In genomic region chr20:35699127-35699913, GRCh38 we compare ENCODE assay signal across 8 cellular contexts. TPM values are rescaled to one million over a fixed set of nuclear protein-coding genes. Genes with fewer than 3 reads are reported as not detected.
DNase-seq lines count a peak whose midpoint lies in the region; ATAC-seq, FAIRE-seq and TF ChIP-seq lines count a peak whose summit lies in the region.

Gene NFS1 (minus strand): TSS chr20:35699352. CDS start chr20:35699288, 64 bp downstream.
Gene ROMO1 (plus strand): TSS chr20:35699405. CDS start chr20:35699633, 228 bp downstream.

- H3K36me3 Mint-ChIP-seq in activated naive CD8-positive, alpha-beta T cell treated with anti-CD3 and anti-CD28 coated beads, Interleukin-2, amount 10 ng/mL, durations not matched to agents 7 days and 5 days = peaks cover 20% of the 10 kb centered on the region

- DNase-seq in GM04504 (ENCODE audit: low read depth) (peak; percentile 53), HFF-Myc (ENCODE audit: extremely low read depth, low read depth) (peak; percentile 32), NB4 (ENCODE audit: low read depth) (peak; percentile 95), Right ventricle myocardium inferior (ENCODE audit: missing footprints) (peak; percentile 95), pancreas (peak; percentile 74 to 93 (median 80)), thyroid gland (peak; percentile 84 to 86)
- peak; percentile 88 for DNase-seq in activated naive CD8-positive, alpha-beta T cell treated with anti-CD3 and anti-CD28 coated beads, Interleukin-2, amount 10 ng/mL, durations not matched to agents 7 days and 5 days

- H3K4me3 ChIP-seq in HFF-Myc (replicated peaks; ENCODE audit: low read depth, low read length) (peak within 1 kb of the TSS; percentile 71), NB4 (ENCODE audit: low read depth, low read length) (peak within 1 kb of the TSS; percentile 96), SU-DHL-6 (ENCODE audit: insufficient read depth, low read length, poor library complexity, severe bottlenecking) (peak within 1 kb of the TSS; percentile 92), pancreas (peak within 1 kb of the TSS; percentile 69 to 93 (median 90)), thyroid gland (replicated peaks in 1 of 3) (peak within 1 kb of the TSS; percentile 66 to 88 (median 68))

- peak; percentile 91 for ATAC-seq in activated naive CD8-positive, alpha-beta T cell treated with anti-CD3 and anti-CD28 coated beads, Interleukin-2, amount 10 ng/mL, durations not matched to agents 7 days and 5 days (ENCODE audit: low read depth)
- ATAC-seq in Right ventricle myocardium inferior (peak; percentile 95), pancreas (peak; percentile 90 to 97 (median 94))

- H3K27me3 Mint-ChIP-seq in activated naive CD8-positive, alpha-beta T cell treated with anti-CD3 and anti-CD28 coated beads, Interleukin-2, amount 10 ng/mL, durations not matched to agents 7 days and 5 days = no peaks in the 10 kb centered on the region

- H3K27ac Mint-ChIP-seq in activated naive CD8-positive, alpha-beta T cell treated with anti-CD3 and anti-CD28 coated beads, Interleukin-2, amount 10 ng/mL, durations not matched to agents 7 days and 5 days = peak within 1 kb of the TSS; percentile 92

- POLR2A ChIA-PET in activated naive CD8-positive, alpha-beta T cell treated with anti-CD3 and anti-CD28 coated beads, Interleukin-2, amount 10 ng/mL, durations not matched to agents 7 days and 5 days (lab: Charles Lee) = interaction anchor here (0.6 to 2.9 kb wide), 14 partner anchors 12 to 256 kb away, joined by 3 to 21 read pairs (median 5); partner anchors contain the start of genes CPNE1, RBM12, RBM39 and SCAND1

- H3K4me2 ChIP-seq in SU-DHL-6 (ENCODE audit: low read depth, low read length, poor library complexity, severe bottlenecking) = peak within 1 kb of the TSS; percentile 67

- H3K27me3 ChIP-seq in SU-DHL-6 (ENCODE audit: low read length) = no peaks in the 10 kb centered on the region
- H3K27me3 ChIP-seq in pancreas = no peaks in the 10 kb centered on the region
- H3K27me3 ChIP-seq in thyroid gland = no peaks in the 10 kb centered on the region

- no peaks in the 10 kb centered on the region for H3K9me2 ChIP-seq in SU-DHL-6 (replicated peaks; ENCODE audit: insufficient read depth, low read length)

- H3K4me1 ChIP-seq in pancreas (peaks cover 0 to 15% (median 6%) of the 10 kb centered on the region in 3 donors), thyroid gland (peaks cover 4 to 19% of the 10 kb centered on the region in 2 donors)

- H2AFZ ChIP-seq in SU-DHL-6 (ENCODE audit: low read depth, low read length, severe bottlenecking) = peak within 1 kb of the TSS; percentile 93

- 0% methylated on average over 66 to 80 of the region's 80 CpGs for WGBS in pancreas, 2 donors
- WGBS in thyroid gland, 2 donors = 0% methylated on average over 36 to 44 of the region's 80 CpGs

- H3K9me3 Mint-ChIP-seq in activated naive CD8-positive, alpha-beta T cell treated with anti-CD3 and anti-CD28 coated beads, Interleukin-2, amount 10 ng/mL, durations not matched to agents 7 days and 5 days = no peaks in the 10 kb centered on the region

- TF ChIP-seq POLR2A in NB4 (IDR thresholded peaks at IDR 0.05; ENCODE audit: extremely low read depth, insufficient read length) (peak; percentile 81), thyroid gland (IDR thresholded peaks at IDR 0.05) (peak in 1 of 2 donors; percentile 67)

- no peak for FAIRE-seq in pancreas (lab: Jason Lieb, UNC)

- H3K36me3 ChIP-seq in SU-DHL-6 (ENCODE audit: low read length) (peaks cover 16% of the 10 kb centered on the region), pancreas (peaks cover 5 to 29% (median 11%) of the 10 kb centered on the region in 3 donors), thyroid gland (peaks cover 24 to 28% of the 10 kb centered on the region in 2 donors)

- no peak for TF ChIP-seq CTCF in HFF-Myc (IDR thresholded peaks at IDR 0.05; ENCODE audit: low read depth, low read length, missing control alignments)
- TF ChIP-seq CTCF in NB4 (IDR thresholded peaks at IDR 0.05; ENCODE audit: low read depth, low read length) = no peak
- no peak for TF ChIP-seq CTCF in SU-DHL-6 (IDR thresholded peaks at IDR 0.05; ENCODE audit: insufficient read depth, low read length, poor library complexity, severe bottlenecking)
- no peak for TF ChIP-seq CTCF in pancreas (IDR thresholded peaks at IDR 0.05)
- TF ChIP-seq CTCF in thyroid gland (IDR thresholded peaks at IDR 0.05) = peak in 3 of 6 experiments; percentile 11 to 33 (median 30)

- intact Hi-C loops in Right ventricle myocardium inferior (cut with DNase I) = loop anchor here (2.0 to 5.0 kb wide), 2 partner anchors 35 to 97 kb away; partner anchors contain the start of genes CPNE1 and RBM12
- intact Hi-C loops in pancreas (cut with DNase I) = no loop called here
- intact Hi-C loops in thyroid gland (cut with DNase I) = no loop called here

- peak within 1 kb of the TSS; percentile 70 for H3K27ac ChIP-seq in SU-DHL-6 (ENCODE audit: low read depth, low read length)
- H3K27ac ChIP-seq in pancreas = peak within 1 kb of the TSS; percentile 75 to 82 (median 78)
- peak within 1 kb of the TSS; percentile 36 to 85 (median 78) for H3K27ac ChIP-seq in thyroid gland

- H3F3A ChIP-seq in SU-DHL-6 (ENCODE audit: insufficient read depth) = peaks cover 60% of the 10 kb centered on the region

- H3K9me3 ChIP-seq in SU-DHL-6 (ENCODE audit: insufficient read depth, low read length) (no peaks in the 10 kb centered on the region), pancreas (no peaks in the 10 kb centered on the region), thyroid gland (no peaks in the 10 kb centered on the region)

- peak within 1 kb of the TSS; percentile 93 for H3K4me3 Mint-ChIP-seq in activated naive CD8-positive, alpha-beta T cell treated with anti-CD3 and anti-CD28 coated beads, Interleukin-2, amount 10 ng/mL, durations not matched to agents 7 days and 5 days

- peak within 1 kb of the TSS; percentile 93 for H3K9ac ChIP-seq in SU-DHL-6 (ENCODE audit: low read length)

- peaks cover under 1% of the 10 kb centered on the region for H4K20me1 ChIP-seq in SU-DHL-6 (ENCODE audit: low read depth, low read length)

- H3K4me1 Mint-ChIP-seq in activated naive CD8-positive, alpha-beta T cell treated with anti-CD3 and anti-CD28 coated beads, Interleukin-2, amount 10 ng/mL, durations not matched to agents 7 days and 5 days = peaks cover 26% of the 10 kb centered on the region

- H3K79me2 ChIP-seq in SU-DHL-6 (ENCODE audit: insufficient read depth, low read length) = peaks cover 26% of the 10 kb centered on the region; the same call in 1 of the 2 replicates

RNA-seq across cellular contexts. Expression of gene NFS1, which starts in this region (rescaled TPM):
- 10 to 100 TPM; 33.1 to 33.8 TPM for total RNA-seq in activated naive CD8-positive, alpha-beta T cell treated with anti-CD3 and anti-CD28 coated beads, Interleukin-2, amount 10 ng/mL, durations not matched to agents 7 days and 5 days
- total RNA-seq in Right ventricle myocardium inferior (54.3 TPM), pancreas (10 to 100 TPM; 11.0 to 19.5 (median 12.8) TPM), thyroid gland (10 to 100 TPM; 21.1 to 45.5 (median 36.3) TPM)
- polyA plus RNA-seq in pancreas = 10 to 100 TPM; 23.8 to 34.8 TPM

RNA-seq across cellular contexts. Expression of gene ROMO1, which starts in this region (rescaled TPM):
- total RNA-seq in activated naive CD8-positive, alpha-beta T cell treated with anti-CD3 and anti-CD28 coated beads, Interleukin-2, amount 10 ng/mL, durations not matched to agents 7 days and 5 days = 100 to 1,000 TPM in 1 of 2 experiments, 10 to 100 TPM in 1; 96.9 to 112 TPM
- total RNA-seq in Right ventricle myocardium inferior (190 TPM), pancreas (10 to 100 TPM; 38.6 to 65.1 (median 62.0) TPM), thyroid gland (100 to 1,000 TPM in 3 of 4 donors, 10 to 100 TPM in 1; 64.7 to 402 (median 229) TPM)
- 100 to 1,000 TPM; 275 to 310 TPM for polyA plus RNA-seq in pancreas

Comparison
In these comparisons a context has a peak if more than half of its experiments do, and no peak if none do; other contexts are left out.
1. Peak in every context shown above with its lines: DNase-seq, ATAC-seq, H3K4me3 ChIP-seq and H3K27ac ChIP-seq.
2. DNase-seq: peak in every context shown above with its lines; median percentile 95 in NB4; 95 in Right ventricle myocardium inferior; 88 in activated naive CD8-positive, alpha-beta T cell treated with anti-CD3 and anti-CD28 coated beads, Interleukin-2, amount 10 ng/mL, durations not matched to agents 7 days and 5 days; 85 in thyroid gland; 80 in pancreas; 53 in GM04504; 32 in HFF-Myc.